Comparison of ENCODE assay signal across 1 cellular context in the genomic region with DNA sequence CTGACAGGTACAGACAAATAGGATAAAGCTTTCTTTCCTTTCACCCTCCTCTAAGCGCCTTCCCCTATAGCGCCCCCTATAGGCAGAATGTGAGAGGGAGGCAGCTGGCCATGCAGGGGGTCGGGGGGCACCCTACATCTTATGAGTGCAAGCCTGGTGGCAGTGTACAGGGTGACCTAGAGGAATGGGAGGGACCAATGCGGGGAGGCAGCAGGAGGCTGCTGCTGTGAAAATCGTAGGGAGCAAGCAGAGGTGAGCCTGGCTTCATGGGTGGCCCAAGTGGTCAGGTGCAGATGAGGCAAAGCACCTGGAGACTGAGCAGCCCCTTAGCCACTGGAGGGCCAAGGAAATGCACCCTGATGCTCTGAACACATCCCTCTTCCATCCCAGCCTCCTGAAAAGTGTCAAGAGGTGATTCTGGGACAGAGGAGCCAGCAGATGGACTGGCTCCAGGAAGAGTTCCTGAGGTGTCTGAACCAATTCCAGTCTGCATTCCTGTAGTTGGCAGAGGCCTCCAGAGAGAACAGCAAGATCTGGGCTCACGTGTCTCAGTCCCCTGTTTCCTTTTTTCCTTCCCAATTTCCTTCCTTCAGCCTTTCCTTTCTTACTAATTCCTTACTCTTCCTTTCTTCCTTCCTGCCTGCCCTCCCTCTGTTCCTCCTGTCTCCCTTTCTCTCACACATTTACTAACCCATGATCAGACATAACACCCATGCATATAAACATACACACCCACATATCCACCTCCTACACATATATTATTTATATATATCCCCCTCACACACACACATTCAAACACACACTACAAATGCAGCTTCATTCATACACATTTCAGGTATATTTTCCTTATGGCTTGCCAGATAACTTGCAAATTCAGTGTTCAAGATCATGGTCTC.
TF ChIP-seq lines count a peak whose summit lies in the region.

No MANE protein-coding gene starts in this region.

TF ChIP-seq in GM23338, 12 proteins besides CTCF, POLR2A, EP300 and RAD21 (continued from another document):
- TF ChIP-seq, protein P1, sequence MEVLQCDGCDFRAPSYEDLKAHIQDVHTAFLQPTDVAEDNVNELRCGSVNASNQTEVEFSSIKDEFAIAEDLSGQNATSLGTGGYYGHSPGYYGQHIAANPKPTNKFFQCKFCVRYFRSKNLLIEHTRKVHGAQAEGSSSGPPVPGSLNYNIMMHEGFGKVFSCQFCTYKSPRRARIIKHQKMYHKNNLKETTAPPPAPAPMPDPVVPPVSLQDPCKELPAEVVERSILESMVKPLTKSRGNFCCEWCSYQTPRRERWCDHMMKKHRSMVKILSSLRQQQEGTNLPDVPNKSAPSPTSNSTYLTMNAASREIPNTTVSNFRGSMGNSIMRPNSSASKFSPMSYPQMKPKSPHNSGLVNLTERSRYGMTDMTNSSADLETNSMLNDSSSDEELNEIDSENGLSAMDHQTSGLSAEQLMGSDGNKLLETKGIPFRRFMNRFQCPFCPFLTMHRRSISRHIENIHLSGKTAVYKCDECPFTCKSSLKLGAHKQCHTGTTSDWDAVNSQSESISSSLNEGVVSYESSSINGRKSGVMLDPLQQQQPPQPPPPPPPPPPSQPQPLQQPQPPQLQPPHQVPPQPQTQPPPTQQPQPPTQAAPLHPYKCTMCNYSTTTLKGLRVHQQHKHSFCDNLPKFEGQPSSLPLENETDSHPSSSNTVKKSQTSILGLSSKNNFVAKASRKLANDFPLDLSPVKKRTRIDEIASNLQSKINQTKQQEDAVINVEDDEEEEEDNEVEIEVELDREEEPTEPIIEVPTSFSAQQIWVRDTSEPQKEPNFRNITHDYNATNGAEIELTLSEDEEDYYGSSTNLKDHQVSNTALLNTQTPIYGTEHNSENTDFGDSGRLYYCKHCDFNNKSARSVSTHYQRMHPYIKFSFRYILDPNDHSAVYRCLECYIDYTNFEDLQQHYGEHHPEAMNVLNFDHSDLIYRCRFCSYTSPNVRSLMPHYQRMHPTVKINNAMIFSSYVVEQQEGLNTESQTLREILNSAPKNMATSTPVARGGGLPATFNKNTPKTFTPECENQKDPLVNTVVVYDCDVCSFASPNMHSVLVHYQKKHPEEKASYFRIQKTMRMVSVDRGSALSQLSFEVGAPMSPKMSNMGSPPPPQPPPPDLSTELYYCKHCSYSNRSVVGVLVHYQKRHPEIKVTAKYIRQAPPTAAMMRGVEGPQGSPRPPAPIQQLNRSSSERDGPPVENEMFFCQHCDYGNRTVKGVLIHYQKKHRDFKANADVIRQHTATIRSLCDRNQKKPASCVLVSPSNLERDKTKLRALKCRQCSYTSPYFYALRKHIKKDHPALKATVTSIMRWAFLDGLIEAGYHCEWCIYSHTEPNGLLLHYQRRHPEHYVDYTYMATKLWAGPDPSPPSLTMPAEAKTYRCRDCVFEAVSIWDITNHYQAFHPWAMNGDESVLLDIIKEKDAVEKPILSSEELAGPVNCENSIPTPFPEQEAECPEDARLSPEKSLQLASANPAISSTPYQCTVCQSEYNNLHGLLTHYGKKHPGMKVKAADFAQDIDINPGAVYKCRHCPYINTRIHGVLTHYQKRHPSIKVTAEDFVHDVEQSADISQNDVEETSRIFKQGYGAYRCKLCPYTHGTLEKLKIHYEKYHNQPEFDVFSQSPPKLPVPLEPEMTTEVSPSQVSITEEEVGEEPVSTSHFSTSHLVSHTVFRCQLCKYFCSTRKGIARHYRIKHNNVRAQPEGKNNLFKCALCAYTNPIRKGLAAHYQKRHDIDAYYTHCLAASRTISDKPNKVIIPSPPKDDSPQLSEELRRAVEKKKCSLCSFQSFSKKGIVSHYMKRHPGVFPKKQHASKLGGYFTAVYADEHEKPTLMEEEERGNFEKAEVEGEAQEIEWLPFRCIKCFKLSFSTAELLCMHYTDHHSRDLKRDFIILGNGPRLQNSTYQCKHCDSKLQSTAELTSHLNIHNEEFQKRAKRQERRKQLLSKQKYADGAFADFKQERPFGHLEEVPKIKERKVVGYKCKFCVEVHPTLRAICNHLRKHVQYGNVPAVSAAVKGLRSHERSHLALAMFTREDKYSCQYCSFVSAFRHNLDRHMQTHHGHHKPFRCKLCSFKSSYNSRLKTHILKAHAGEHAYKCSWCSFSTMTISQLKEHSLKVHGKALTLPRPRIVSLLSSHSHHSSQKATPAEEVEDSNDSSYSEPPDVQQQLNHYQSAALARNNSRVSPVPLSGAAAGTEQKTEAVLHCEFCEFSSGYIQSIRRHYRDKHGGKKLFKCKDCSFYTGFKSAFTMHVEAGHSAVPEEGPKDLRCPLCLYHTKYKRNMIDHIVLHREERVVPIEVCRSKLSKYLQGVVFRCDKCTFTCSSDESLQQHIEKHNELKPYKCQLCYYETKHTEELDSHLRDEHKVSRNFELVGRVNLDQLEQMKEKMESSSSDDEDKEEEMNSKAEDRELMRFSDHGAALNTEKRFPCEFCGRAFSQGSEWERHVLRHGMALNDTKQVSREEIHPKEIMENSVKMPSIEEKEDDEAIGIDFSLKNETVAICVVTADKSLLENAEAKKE (CRISPR knock-in tag; IDR thresholded peaks at IDR 0.05): no peak
- TF ChIP-seq POLR2AphosphoS5 (IDR thresholded peaks at IDR 0.05; ENCODE audit: low read depth): no peak
- TF ChIP-seq CREB1 (CRISPR knock-in tag; IDR thresholded peaks at IDR 0.05; ENCODE audit: low read depth): no peak
- TF ChIP-seq, protein P2, sequence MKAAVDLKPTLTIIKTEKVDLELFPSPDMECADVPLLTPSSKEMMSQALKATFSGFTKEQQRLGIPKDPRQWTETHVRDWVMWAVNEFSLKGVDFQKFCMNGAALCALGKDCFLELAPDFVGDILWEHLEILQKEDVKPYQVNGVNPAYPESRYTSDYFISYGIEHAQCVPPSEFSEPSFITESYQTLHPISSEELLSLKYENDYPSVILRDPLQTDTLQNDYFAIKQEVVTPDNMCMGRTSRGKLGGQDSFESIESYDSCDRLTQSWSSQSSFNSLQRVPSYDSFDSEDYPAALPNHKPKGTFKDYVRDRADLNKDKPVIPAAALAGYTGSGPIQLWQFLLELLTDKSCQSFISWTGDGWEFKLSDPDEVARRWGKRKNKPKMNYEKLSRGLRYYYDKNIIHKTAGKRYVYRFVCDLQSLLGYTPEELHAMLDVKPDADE (IDR thresholded peaks at IDR 0.05): no peak
- no peak for TF ChIP-seq ZNF114 (CRISPR knock-in tag; IDR thresholded peaks at IDR 0.05)
- TF ChIP-seq, protein P3, sequence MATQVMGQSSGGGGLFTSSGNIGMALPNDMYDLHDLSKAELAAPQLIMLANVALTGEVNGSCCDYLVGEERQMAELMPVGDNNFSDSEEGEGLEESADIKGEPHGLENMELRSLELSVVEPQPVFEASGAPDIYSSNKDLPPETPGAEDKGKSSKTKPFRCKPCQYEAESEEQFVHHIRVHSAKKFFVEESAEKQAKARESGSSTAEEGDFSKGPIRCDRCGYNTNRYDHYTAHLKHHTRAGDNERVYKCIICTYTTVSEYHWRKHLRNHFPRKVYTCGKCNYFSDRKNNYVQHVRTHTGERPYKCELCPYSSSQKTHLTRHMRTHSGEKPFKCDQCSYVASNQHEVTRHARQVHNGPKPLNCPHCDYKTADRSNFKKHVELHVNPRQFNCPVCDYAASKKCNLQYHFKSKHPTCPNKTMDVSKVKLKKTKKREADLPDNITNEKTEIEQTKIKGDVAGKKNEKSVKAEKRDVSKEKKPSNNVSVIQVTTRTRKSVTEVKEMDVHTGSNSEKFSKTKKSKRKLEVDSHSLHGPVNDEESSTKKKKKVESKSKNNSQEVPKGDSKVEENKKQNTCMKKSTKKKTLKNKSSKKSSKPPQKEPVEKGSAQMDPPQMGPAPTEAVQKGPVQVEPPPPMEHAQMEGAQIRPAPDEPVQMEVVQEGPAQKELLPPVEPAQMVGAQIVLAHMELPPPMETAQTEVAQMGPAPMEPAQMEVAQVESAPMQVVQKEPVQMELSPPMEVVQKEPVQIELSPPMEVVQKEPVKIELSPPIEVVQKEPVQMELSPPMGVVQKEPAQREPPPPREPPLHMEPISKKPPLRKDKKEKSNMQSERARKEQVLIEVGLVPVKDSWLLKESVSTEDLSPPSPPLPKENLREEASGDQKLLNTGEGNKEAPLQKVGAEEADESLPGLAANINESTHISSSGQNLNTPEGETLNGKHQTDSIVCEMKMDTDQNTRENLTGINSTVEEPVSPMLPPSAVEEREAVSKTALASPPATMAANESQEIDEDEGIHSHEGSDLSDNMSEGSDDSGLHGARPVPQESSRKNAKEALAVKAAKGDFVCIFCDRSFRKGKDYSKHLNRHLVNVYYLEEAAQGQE (IDR thresholded peaks at IDR 0.05; ENCODE audit: unreplicated experiment): no peak
- no peak for TF ChIP-seq ZNF331 (CRISPR knock-in tag; IDR thresholded peaks at IDR 0.05; ENCODE audit: low read depth)
